In genomic region chr3:141104151-141104741, GRCh38 we compare ENCODE assay signal across 16 cellular contexts. TPM values are rescaled to one million over a fixed set of nuclear protein-coding genes. Genes with fewer than 3 reads are reported as not detected.
DNase-seq lines count a peak whose midpoint lies in the region; ATAC-seq and TF ChIP-seq lines count a peak whose summit lies in the region.
"Had no signal": no experiment of that assay in that cellular context is flagged by ENCODE, and none has a peak within 500 bp of the region (broad histone marks: within the 10 kb centered on the region; RNA-seq: fewer than 3 reads in every experiment).

No MANE protein-coding gene starts in this region.

- H3K79me1 ChIP-seq in mesendoderm (ENCODE audit: low read length): no peaks in the 10 kb centered on the region

- H3K27ac ChIP-seq in fibroblast of lung (ENCODE audit: insufficient read depth, low read length) (no peak overlapping the region), mesendoderm (ENCODE audit: low read depth, low read length) (no peak overlapping the region), suprapubic skin (no peak overlapping the region)
- H3K27ac ChIP-seq: foreskin keratinocyte, thoracic aorta had no signal

- peak overlapping the region; percentile 65 for H3K56ac ChIP-seq in mesendoderm (ENCODE audit: low read length)

- H4K8ac ChIP-seq in mesendoderm (ENCODE audit: low read depth, low read length): no peak overlapping the region

- H3K36me3 ChIP-seq in fibroblast of lung (ENCODE audit: control insufficient read depth, insufficient read depth, low read length) (no peaks in the 10 kb centered on the region), mesendoderm (ENCODE audit: control insufficient read depth, insufficient read depth, low read length) (no peaks in the 10 kb centered on the region), suprapubic skin (no peaks in the 10 kb centered on the region)
- H3K36me3 ChIP-seq: thoracic aorta had no signal

- no peak overlapping the region for H2AK5ac ChIP-seq in mesendoderm (ENCODE audit: low read length)

- H3K4me3 ChIP-seq in fibroblast of lung (replicated peaks in 1 of 4; ENCODE audit: control extremely low read depth in 1 of 4, insufficient read depth in 1 of 4, low read depth in 3 of 4, low read length in 4 of 4): no peak overlapping the region
- H3K4me3 ChIP-seq in mesendoderm (ENCODE audit: low read length): no peak overlapping the region
- H3K4me3 ChIP-seq in suprapubic skin: no peak overlapping the region
- H3K4me3 ChIP-seq: thoracic aorta had no signal

- no peak overlapping the region for H4K5ac ChIP-seq in mesendoderm (ENCODE audit: low read length)

- H3K4me2 ChIP-seq in fibroblast of lung (ENCODE audit: extremely low read depth, insufficient read depth, low read length): no peak overlapping the region
- no peak overlapping the region for H3K4me2 ChIP-seq in mesendoderm (ENCODE audit: low read length)

- DNase-seq in NCI-H82 (lab: John Stamatoyannopoulos, UW) (peak; percentile 84), fibroblast of lung (ENCODE audit: low read depth in 2 of 2) (peak; percentile 3 to 25), mesendoderm (peak; percentile 53), suprapubic skin (ENCODE audit: low spot score in 2 of 2) (peak; percentile 31 to 67), NCI-H2081 (lab: John Stamatoyannopoulos, UW) (no peak), RKO (ENCODE audit: low spot score) (no peak)
- DNase-seq: activated effector memory CD4-positive, alpha-beta T cell treated with anti-CD3 and anti-CD28 coated beads, Interleukin-2, amount 50 U/mL, for 16 hours; foreskin keratinocyte; mesenchymal stem cell; NCI-H2029 had no signal

- H2BK5ac ChIP-seq in mesendoderm (ENCODE audit: low read length): no peak overlapping the region

- no peak overlapping the region for H3K9ac ChIP-seq in fibroblast of lung (ENCODE audit: insufficient read depth, low read length)
- H3K9ac ChIP-seq in mesendoderm (ENCODE audit: low read length): no peak overlapping the region

- peaks cover 5% of the 10 kb centered on the region for H3K27me3 ChIP-seq in fibroblast of lung (ENCODE audit: control insufficient read depth, insufficient read depth, low read length)
- no peaks in the 10 kb centered on the region for H3K27me3 ChIP-seq in mesendoderm (ENCODE audit: insufficient read depth, low read length, poor library complexity)
- no peaks in the 10 kb centered on the region for H3K27me3 ChIP-seq in suprapubic skin
- H3K27me3 ChIP-seq: foreskin keratinocyte had no signal

- H3K23ac ChIP-seq in mesendoderm (ENCODE audit: low read length): no peak overlapping the region

- H3K9me3 ChIP-seq in fibroblast of lung (ENCODE audit: control insufficient read depth, insufficient read depth, low read depth, low read length) (no peaks in the 10 kb centered on the region), suprapubic skin (no peaks in the 10 kb centered on the region)
- H3K9me3 ChIP-seq: thoracic aorta had no signal

- no CpG with 5 or more reads among the region's 10 CpGs for WGBS in mesendoderm (ENCODE audit: extremely low coverage, insufficient coverage, low lambda C conversion rate)
- WGBS in suprapubic skin: 60% methylated on average over 6 of the region's 10 CpGs

- H3K79me2 ChIP-seq in fibroblast of lung (ENCODE audit: control insufficient read depth, insufficient read depth, low read length): no peaks in the 10 kb centered on the region
- no peaks in the 10 kb centered on the region for H3K79me2 ChIP-seq in mesendoderm (ENCODE audit: control insufficient read depth, insufficient read depth, low read length)

- no peak overlapping the region for H3K18ac ChIP-seq in mesendoderm (ENCODE audit: low read length)

- no peak for TF ChIP-seq POLR2A in suprapubic skin (IDR thresholded peaks at IDR 0.05)

- no peak for ATAC-seq in GM21576 (IDR thresholded peaks at IDR 0.05; ENCODE audit: unreplicated experiment)
- ATAC-seq: activated CD4-positive, CD25-positive, alpha-beta regulatory T cell treated with anti-CD3 and anti-CD28 coated beads, Interleukin-2, amount 50 U/mL, for 24 hours; foreskin keratinocyte; HCT116 had no signal

- no peak overlapping the region for H2BK15ac ChIP-seq in mesendoderm (replicated peaks; ENCODE audit: low read depth)

- no peak for TF ChIP-seq EP300 in suprapubic skin (IDR thresholded peaks at IDR 0.05)

- no peak for TF ChIP-seq CTCF in fibroblast of lung (conservative IDR thresholded peaks at IDR 0.05 in 1 of 2, IDR thresholded peaks at IDR 0.05 in 1 of 2; ENCODE audit: low read depth in 1 of 2, low read length in 2 of 2)
- no peak for TF ChIP-seq CTCF in suprapubic skin (IDR thresholded peaks at IDR 0.05)

- H3K4me1 ChIP-seq in fibroblast of lung (ENCODE audit: control insufficient read depth, extremely low read depth, insufficient read depth, low read length): no peaks in the 10 kb centered on the region
- H3K4me1 ChIP-seq in mesendoderm (ENCODE audit: control insufficient read depth, low read depth, low read length): peaks cover 9% of the 10 kb centered on the region
- H3K4me1 ChIP-seq in suprapubic skin: no peaks in the 10 kb centered on the region
- H3K4me1 ChIP-seq: foreskin keratinocyte had no signal

- H2AFZ ChIP-seq in fibroblast of lung (ENCODE audit: low read length): no peak overlapping the region

- H2BK120ac ChIP-seq in mesendoderm (ENCODE audit: low read depth, low read length): no peak overlapping the region

- peak overlapping the region; percentile 18 for H3K4ac ChIP-seq in mesendoderm (ENCODE audit: low read depth, low read length)

- no peaks in the 10 kb centered on the region for H4K20me1 ChIP-seq in fibroblast of lung (ENCODE audit: control insufficient read depth, extremely low read depth, insufficient read depth, low read length)

RNA-seq across cellular contexts. Expression of gene SPSB4, which starts 53.1 kb away (rescaled TPM):
- total RNA-seq in fibroblast of lung (not detected in 2 replicates), suprapubic skin (under 1 TPM in 2 of 4 donors, not detected in 2; 0.51 to 0.81 TPM)
- polyA plus RNA-seq in fibroblast of lung: 0.02 TPM in 1 of 2 replicates, not detected in the other
- polyA plus RNA-seq in fibroblast of lung (2012): not detected in 2 replicates
- polyA minus RNA-seq in fibroblast of lung (ENCODE audit: low replicate concordance): not detected in 2 replicates
- 23.3 TPM for polyA plus RNA-seq in mesendoderm (2013, experiment 1 of 2)
- polyA plus RNA-seq in mesendoderm (2013, experiment 2 of 2): 23.3 TPM
- total RNA-seq: foreskin keratinocyte; T-helper 1 cell treated with Interleukin-12 subunit alpha and Interleukin-12 subunit beta and Interleukin-4 antibody, amounts not matched to agents 30 ng/mL and 1 ng/mL, for 36 hours had no signal
- polyA plus RNA-seq: BJ had no signal

Comparison
In these comparisons a context has a peak if more than half of its experiments do, and no peak if none do; other contexts are left out.
1. DNase-seq: peak in NCI-H82 (single experiment), fibroblast of lung (2 of 2), mesendoderm (single experiment) and suprapubic skin (2 of 2); none in NCI-H2081 (0 of 2) and RKO (single experiment).